ENCODE assay signal across 9 cellular contexts in genomic region chr13:30679483-30680330, GRCh38. TPM values are rescaled to one million over a fixed set of nuclear protein-coding genes. Genes with fewer than 3 reads are reported as not detected.
A peak's percentile ranks its signal among the peaks of the same experiment; 100 is the strongest.
DNase-seq lines count a peak whose midpoint lies in the region; ATAC-seq lines count a peak whose summit lies in the region.
"Had no signal": no experiment of that assay in that cellular context is flagged by ENCODE, and none has a peak within 500 bp of the region (broad histone marks: within the 10 kb centered on the region; RNA-seq: fewer than 3 reads in every experiment).

No MANE protein-coding gene starts in this region.

- WGBS in GM23248 (ENCODE audit: low coverage in 1 of 2, low lambda C conversion rate in 2 of 2, missing lambda C conversion rate in 2 of 2), 2 experiments = 40 to 41% methylated on average over 9 of the region's 9 CpGs

- DNase-seq in DMS114 treated with DMSO at 0.1 percent for 48 hours (lab: John Stamatoyannopoulos, UW; ENCODE audit: unreplicated experiment) = peak; percentile 8
- peak; percentile 57 for DNase-seq in GM23248
- DNase-seq in NCI-H526 (lab: John Stamatoyannopoulos, UW) = peak; percentile 38 to 74
- peak; percentile 9 for DNase-seq in activated T-helper 1 cell treated with Interleukin-2 at 50 U/mL for 16 hours (ENCODE audit: low read depth)
- no peak for DNase-seq in left ventricle myocardium superior
- DNase-seq in stimulated activated CD4-positive, alpha-beta T cell treated with anti-CD3 and anti-CD28 coated beads, Interleukin-4, amount 100 ng/mL, for 1 hour = peak; percentile 15

- in situ Hi-C loops in GM23248 (cut with MboI) = no loop called here

- H3K4me1 ChIP-seq in GM23248 (ENCODE audit: insufficient read depth) = peaks cover 11% of the 10 kb centered on the region

- H3F3A ChIP-seq in GM23248 (ENCODE audit: insufficient read depth) = peaks cover 14% of the 10 kb centered on the region

- no peak overlapping the region for H2AFZ ChIP-seq in GM23248

- no peaks in the 10 kb centered on the region for H3K9me3 ChIP-seq in GM23248 (ENCODE audit: low read depth)

- ATAC-seq in left ventricle myocardium superior = peak; percentile 77
- ATAC-seq in HG03342 (IDR thresholded peaks at IDR 0.05; ENCODE audit: unreplicated experiment) = no peak
- no peak for ATAC-seq in GM19035 (IDR thresholded peaks at IDR 0.05; ENCODE audit: unreplicated experiment)

- intact Hi-C loops in left ventricle myocardium superior (cut with micrococcal nuclease) = loop anchor here (5.0 to 10.0 kb wide), 2 partner anchors 123 to 185 kb away; no protein-coding TSS in a partner anchor

- H3K36me3 ChIP-seq in GM23248 (ENCODE audit: low read depth) = no peaks in the 10 kb centered on the region

- no peaks in the 10 kb centered on the region for H3K79me2 ChIP-seq in GM23248 (ENCODE audit: insufficient read depth)

- H3K4me3 ChIP-seq in GM23248 = no peak overlapping the region
- H3K4me3 ChIP-seq: SK-N-MC had no signal

- no peaks in the 10 kb centered on the region for H3K9me2 ChIP-seq in GM23248 (ENCODE audit: insufficient read depth)

- H4K20me1 ChIP-seq in GM23248 (ENCODE audit: insufficient read depth) = no peaks in the 10 kb centered on the region

- no peak overlapping the region for H3K9ac ChIP-seq in GM23248

- no peak overlapping the region for H3K4me2 ChIP-seq in GM23248 (ENCODE audit: unreplicated experiment)

- no peaks in the 10 kb centered on the region for H3K27me3 ChIP-seq in GM23248 (replicated peaks; ENCODE audit: insufficient read depth)

- no peak overlapping the region for H3K27ac ChIP-seq in GM23248
- H3K27ac ChIP-seq: SK-N-MC had no signal

RNA-seq across cellular contexts. Expression of gene ALOX5AP, which starts 55.6 kb away (rescaled TPM):
- total RNA-seq in GM23248 (2014; rRNA removed; shearing (Covaris generic)) = not detected in 2 replicates
- 0.49 and 0.58 TPM in 2 replicates for polyA plus RNA-seq in GM23248 (2016; fragmentation: Nextera tagmentation; extraction: Ambion mirVana)
- total RNA-seq in left ventricle myocardium superior = 10.1 TPM

Comparison
In these comparisons a context has a peak if more than half of its experiments do, and no peak if none do; other contexts are left out.
1. RNA of gene ALOX5AP, which starts 55.6 kb away (total RNA-seq): 10.1 TPM in left ventricle myocardium superior (single experiment); not detected in GM23248; every median in the first group is over 10 times any median in the second.